In genomic region chr19:57324992-57325391, GRCh38 we compare ENCODE assay signal across 8 cellular contexts. TPM values are rescaled to one million over a fixed set of nuclear protein-coding genes. Genes with fewer than 3 reads are reported as not detected.
"Had no signal": no experiment of that assay in that cellular context is flagged by ENCODE, and none has a peak within 500 bp of the region (broad histone marks: within the 10 kb centered on the region; RNA-seq: fewer than 3 reads in every experiment).

No MANE protein-coding gene starts in this region.

- DNase-seq: IMR-90, KBM-7, KG1 had no signal

- FAIRE-seq: HepG2, HTR-8/SVneo had no signal

- H3K27ac ChIP-seq: HL-60 had no signal

- H3K27ac Mint-ChIP-seq: IgD-negative memory B cell had no signal

- H3K27me3 Mint-ChIP-seq: IgD-negative memory B cell had no signal

- ATAC-seq: HepG2 had no signal

RNA-seq across cellular contexts. Expression of gene ZNF304, which starts 26.1 kb away (rescaled TPM):
- total RNA-seq: HT-29 had no signal
